ENCODE assay signal across 1 cellular context in the genomic region with DNA sequence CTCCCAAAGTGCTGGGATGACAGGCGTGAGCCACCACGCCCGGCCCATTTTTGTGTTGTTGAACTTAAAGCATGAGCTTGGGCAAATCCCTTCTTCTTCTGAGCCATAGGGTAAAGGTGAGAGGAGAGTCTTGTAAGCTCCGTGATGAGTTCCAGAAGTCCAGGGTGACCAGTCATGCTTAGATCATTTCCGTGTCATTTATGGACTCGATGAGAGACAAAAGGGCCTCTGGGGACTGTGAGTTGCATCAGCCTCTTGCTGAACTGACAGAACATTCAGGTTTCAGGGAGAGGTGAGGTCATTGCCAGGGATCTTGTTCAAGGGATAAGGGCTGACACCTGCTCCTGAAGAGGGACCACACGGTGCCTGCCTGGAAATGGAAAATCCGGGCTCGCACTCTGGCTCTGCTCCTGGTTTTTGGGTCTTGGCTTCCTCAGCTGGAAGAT.
TF ChIP-seq lines count a peak whose summit lies in the region.

No MANE protein-coding gene starts in this region.

TF ChIP-seq in HepG2, 621 proteins besides CTCF, POLR2A, EP300 and RAD21 (continued from another document and continues in another):
- TF ChIP-seq, protein P1, sequence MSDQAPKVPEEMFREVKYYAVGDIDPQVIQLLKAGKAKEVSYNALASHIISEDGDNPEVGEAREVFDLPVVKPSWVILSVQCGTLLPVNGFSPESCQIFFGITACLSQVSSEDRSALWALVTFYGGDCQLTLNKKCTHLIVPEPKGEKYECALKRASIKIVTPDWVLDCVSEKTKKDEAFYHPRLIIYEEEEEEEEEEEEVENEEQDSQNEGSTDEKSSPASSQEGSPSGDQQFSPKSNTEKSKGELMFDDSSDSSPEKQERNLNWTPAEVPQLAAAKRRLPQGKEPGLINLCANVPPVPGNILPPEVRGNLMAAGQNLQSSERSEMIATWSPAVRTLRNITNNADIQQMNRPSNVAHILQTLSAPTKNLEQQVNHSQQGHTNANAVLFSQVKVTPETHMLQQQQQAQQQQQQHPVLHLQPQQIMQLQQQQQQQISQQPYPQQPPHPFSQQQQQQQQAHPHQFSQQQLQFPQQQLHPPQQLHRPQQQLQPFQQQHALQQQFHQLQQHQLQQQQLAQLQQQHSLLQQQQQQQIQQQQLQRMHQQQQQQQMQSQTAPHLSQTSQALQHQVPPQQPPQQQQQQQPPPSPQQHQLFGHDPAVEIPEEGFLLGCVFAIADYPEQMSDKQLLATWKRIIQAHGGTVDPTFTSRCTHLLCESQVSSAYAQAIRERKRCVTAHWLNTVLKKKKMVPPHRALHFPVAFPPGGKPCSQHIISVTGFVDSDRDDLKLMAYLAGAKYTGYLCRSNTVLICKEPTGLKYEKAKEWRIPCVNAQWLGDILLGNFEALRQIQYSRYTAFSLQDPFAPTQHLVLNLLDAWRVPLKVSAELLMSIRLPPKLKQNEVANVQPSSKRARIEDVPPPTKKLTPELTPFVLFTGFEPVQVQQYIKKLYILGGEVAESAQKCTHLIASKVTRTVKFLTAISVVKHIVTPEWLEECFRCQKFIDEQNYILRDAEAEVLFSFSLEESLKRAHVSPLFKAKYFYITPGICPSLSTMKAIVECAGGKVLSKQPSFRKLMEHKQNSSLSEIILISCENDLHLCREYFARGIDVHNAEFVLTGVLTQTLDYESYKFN (CRISPR knock-in tag; conservative IDR thresholded peaks at IDR 0.05) = peak; percentile 40; the same call in 1 of the 2 replicates
- TF ChIP-seq, protein P2, sequence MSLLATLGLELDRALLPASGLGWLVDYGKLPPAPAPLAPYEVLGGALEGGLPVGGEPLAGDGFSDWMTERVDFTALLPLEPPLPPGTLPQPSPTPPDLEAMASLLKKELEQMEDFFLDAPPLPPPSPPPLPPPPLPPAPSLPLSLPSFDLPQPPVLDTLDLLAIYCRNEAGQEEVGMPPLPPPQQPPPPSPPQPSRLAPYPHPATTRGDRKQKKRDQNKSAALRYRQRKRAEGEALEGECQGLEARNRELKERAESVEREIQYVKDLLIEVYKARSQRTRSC (CRISPR knock-in tag; IDR thresholded peaks at IDR 0.05; ENCODE audit: low read depth) = no peak
- TF ChIP-seq, protein P3, sequence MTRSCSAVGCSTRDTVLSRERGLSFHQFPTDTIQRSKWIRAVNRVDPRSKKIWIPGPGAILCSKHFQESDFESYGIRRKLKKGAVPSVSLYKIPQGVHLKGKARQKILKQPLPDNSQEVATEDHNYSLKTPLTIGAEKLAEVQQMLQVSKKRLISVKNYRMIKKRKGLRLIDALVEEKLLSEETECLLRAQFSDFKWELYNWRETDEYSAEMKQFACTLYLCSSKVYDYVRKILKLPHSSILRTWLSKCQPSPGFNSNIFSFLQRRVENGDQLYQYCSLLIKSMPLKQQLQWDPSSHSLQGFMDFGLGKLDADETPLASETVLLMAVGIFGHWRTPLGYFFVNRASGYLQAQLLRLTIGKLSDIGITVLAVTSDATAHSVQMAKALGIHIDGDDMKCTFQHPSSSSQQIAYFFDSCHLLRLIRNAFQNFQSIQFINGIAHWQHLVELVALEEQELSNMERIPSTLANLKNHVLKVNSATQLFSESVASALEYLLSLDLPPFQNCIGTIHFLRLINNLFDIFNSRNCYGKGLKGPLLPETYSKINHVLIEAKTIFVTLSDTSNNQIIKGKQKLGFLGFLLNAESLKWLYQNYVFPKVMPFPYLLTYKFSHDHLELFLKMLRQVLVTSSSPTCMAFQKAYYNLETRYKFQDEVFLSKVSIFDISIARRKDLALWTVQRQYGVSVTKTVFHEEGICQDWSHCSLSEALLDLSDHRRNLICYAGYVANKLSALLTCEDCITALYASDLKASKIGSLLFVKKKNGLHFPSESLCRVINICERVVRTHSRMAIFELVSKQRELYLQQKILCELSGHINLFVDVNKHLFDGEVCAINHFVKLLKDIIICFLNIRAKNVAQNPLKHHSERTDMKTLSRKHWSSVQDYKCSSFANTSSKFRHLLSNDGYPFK (CRISPR knock-in tag; IDR thresholded peaks at IDR 0.05; ENCODE audit: borderline replicate concordance) = no peak
- TF ChIP-seq ZNF160 (CRISPR knock-in tag; IDR thresholded peaks at IDR 0.05) = no peak
- TF ChIP-seq, protein P4, sequence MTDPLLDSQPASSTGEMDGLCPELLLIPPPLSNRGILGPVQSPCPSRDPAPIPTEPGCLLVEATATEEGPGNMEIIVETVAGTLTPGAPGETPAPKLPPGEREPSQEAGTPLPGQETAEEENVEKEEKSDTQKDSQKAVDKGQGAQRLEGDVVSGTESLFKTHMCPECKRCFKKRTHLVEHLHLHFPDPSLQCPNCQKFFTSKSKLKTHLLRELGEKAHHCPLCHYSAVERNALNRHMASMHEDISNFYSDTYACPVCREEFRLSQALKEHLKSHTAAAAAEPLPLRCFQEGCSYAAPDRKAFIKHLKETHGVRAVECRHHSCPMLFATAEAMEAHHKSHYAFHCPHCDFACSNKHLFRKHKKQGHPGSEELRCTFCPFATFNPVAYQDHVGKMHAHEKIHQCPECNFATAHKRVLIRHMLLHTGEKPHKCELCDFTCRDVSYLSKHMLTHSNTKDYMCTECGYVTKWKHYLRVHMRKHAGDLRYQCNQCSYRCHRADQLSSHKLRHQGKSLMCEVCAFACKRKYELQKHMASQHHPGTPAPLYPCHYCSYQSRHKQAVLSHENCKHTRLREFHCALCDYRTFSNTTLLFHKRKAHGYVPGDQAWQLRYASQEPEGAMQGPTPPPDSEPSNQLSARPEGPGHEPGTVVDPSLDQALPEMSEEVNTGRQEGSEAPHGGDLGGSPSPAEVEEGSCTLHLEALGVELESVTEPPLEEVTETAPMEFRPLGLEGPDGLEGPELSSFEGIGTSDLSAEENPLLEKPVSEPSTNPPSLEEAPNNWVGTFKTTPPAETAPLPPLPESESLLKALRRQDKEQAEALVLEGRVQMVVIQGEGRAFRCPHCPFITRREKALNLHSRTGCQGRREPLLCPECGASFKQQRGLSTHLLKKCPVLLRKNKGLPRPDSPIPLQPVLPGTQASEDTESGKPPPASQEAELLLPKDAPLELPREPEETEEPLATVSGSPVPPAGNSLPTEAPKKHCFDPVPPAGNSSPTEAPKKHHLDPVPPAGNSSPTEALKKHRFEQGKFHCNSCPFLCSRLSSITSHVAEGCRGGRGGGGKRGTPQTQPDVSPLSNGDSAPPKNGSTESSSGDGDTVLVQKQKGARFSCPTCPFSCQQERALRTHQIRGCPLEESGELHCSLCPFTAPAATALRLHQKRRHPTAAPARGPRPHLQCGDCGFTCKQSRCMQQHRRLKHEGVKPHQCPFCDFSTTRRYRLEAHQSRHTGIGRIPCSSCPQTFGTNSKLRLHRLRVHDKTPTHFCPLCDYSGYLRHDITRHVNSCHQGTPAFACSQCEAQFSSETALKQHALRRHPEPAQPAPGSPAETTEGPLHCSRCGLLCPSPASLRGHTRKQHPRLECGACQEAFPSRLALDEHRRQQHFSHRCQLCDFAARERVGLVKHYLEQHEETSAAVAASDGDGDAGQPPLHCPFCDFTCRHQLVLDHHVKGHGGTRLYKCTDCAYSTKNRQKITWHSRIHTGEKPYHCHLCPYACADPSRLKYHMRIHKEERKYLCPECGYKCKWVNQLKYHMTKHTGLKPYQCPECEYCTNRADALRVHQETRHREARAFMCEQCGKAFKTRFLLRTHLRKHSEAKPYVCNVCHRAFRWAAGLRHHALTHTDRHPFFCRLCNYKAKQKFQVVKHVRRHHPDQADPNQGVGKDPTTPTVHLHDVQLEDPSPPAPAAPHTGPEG (CRISPR knock-in tag; IDR thresholded peaks at IDR 0.05) = no peak
- TF ChIP-seq, protein P5, sequence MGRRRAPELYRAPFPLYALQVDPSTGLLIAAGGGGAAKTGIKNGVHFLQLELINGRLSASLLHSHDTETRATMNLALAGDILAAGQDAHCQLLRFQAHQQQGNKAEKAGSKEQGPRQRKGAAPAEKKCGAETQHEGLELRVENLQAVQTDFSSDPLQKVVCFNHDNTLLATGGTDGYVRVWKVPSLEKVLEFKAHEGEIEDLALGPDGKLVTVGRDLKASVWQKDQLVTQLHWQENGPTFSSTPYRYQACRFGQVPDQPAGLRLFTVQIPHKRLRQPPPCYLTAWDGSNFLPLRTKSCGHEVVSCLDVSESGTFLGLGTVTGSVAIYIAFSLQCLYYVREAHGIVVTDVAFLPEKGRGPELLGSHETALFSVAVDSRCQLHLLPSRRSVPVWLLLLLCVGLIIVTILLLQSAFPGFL (CRISPR knock-in tag; IDR thresholded peaks at IDR 0.05) = no peak
- TF ChIP-seq, protein P6, sequence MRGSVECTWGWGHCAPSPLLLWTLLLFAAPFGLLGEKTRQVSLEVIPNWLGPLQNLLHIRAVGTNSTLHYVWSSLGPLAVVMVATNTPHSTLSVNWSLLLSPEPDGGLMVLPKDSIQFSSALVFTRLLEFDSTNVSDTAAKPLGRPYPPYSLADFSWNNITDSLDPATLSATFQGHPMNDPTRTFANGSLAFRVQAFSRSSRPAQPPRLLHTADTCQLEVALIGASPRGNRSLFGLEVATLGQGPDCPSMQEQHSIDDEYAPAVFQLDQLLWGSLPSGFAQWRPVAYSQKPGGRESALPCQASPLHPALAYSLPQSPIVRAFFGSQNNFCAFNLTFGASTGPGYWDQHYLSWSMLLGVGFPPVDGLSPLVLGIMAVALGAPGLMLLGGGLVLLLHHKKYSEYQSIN (CRISPR knock-in tag; IDR thresholded peaks at IDR 0.05; ENCODE audit: borderline replicate concordance) = no peak
- no peak for TF ChIP-seq ZNF124 (CRISPR knock-in tag; IDR thresholded peaks at IDR 0.05)
- no peak for TF ChIP-seq ZNF737 (CRISPR knock-in tag; IDR thresholded peaks at IDR 0.05; ENCODE audit: borderline replicate concordance)
- TF ChIP-seq, protein P7, sequence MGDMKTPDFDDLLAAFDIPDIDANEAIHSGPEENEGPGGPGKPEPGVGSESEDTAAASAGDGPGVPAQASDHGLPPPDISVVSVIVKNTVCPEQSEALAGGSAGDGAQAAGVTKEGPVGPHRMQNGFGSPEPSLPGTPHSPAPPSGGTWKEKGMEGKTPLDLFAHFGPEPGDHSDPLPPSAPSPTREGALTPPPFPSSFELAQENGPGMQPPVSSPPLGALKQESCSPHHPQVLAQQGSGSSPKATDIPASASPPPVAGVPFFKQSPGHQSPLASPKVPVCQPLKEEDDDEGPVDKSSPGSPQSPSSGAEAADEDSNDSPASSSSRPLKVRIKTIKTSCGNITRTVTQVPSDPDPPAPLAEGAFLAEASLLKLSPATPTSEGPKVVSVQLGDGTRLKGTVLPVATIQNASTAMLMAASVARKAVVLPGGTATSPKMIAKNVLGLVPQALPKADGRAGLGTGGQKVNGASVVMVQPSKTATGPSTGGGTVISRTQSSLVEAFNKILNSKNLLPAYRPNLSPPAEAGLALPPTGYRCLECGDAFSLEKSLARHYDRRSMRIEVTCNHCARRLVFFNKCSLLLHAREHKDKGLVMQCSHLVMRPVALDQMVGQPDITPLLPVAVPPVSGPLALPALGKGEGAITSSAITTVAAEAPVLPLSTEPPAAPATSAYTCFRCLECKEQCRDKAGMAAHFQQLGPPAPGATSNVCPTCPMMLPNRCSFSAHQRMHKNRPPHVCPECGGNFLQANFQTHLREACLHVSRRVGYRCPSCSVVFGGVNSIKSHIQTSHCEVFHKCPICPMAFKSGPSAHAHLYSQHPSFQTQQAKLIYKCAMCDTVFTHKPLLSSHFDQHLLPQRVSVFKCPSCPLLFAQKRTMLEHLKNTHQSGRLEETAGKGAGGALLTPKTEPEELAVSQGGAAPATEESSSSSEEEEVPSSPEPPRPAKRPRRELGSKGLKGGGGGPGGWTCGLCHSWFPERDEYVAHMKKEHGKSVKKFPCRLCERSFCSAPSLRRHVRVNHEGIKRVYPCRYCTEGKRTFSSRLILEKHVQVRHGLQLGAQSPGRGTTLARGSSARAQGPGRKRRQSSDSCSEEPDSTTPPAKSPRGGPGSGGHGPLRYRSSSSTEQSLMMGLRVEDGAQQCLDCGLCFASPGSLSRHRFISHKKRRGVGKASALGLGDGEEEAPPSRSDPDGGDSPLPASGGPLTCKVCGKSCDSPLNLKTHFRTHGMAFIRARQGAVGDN (CRISPR knock-in tag; IDR thresholded peaks at IDR 0.05) = peak; percentile 24; the same call in 1 of the 2 replicates
- TF ChIP-seq SKI (IDR thresholded peaks at IDR 0.05; ENCODE audit: partially characterized antibody) = peak; percentile 43
- no peak for TF ChIP-seq ZNF629 (CRISPR knock-in tag; conservative IDR thresholded peaks at IDR 0.05)
- no peak for TF ChIP-seq ZNF136 (CRISPR knock-in tag; IDR thresholded peaks at IDR 0.05; ENCODE audit: low read depth)
- TF ChIP-seq, protein P8, sequence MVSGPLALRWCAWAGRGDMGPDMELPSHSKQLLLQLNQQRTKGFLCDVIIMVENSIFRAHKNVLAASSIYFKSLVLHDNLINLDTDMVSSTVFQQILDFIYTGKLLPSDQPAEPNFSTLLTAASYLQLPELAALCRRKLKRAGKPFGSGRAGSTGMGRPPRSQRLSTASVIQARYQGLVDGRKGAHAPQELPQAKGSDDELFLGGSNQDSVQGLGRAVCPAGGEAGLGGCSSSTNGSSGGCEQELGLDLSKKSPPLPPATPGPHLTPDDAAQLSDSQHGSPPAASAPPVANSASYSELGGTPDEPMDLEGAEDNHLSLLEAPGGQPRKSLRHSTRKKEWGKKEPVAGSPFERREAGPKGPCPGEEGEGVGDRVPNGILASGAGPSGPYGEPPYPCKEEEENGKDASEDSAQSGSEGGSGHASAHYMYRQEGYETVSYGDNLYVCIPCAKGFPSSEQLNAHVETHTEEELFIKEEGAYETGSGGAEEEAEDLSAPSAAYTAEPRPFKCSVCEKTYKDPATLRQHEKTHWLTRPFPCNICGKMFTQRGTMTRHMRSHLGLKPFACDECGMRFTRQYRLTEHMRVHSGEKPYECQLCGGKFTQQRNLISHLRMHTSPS (CRISPR knock-in tag; IDR thresholded peaks at IDR 0.05; ENCODE audit: low read depth) = no peak
- TF ChIP-seq, protein P9, sequence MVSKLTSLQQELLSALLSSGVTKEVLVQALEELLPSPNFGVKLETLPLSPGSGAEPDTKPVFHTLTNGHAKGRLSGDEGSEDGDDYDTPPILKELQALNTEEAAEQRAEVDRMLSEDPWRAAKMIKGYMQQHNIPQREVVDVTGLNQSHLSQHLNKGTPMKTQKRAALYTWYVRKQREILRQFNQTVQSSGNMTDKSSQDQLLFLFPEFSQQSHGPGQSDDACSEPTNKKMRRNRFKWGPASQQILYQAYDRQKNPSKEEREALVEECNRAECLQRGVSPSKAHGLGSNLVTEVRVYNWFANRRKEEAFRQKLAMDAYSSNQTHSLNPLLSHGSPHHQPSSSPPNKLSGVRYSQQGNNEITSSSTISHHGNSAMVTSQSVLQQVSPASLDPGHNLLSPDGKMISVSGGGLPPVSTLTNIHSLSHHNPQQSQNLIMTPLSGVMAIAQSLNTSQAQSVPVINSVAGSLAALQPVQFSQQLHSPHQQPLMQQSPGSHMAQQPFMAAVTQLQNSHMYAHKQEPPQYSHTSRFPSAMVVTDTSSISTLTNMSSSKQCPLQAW (CRISPR knock-in tag; IDR thresholded peaks at IDR 0.05) = no peak
- peak; percentile 34; the same call in 1 of the 2 replicates for TF ChIP-seq HMG20A (CRISPR knock-in tag; IDR thresholded peaks at IDR 0.05; ENCODE audit: borderline replicate concordance)
- no peak for TF ChIP-seq ZNF564 (CRISPR knock-in tag; IDR thresholded peaks at IDR 0.05)
- TF ChIP-seq U2AF1 (optimal IDR thresholded peaks at IDR 0.05; ENCODE audit: low read depth, low read length) = no peak
- no peak for TF ChIP-seq ARID2 (CRISPR knock-in tag; IDR thresholded peaks at IDR 0.05; ENCODE audit: borderline replicate concordance)
- no peak for TF ChIP-seq PITX1 (CRISPR knock-in tag; IDR thresholded peaks at IDR 0.05)
- TF ChIP-seq ZNF3 (CRISPR knock-in tag; IDR thresholded peaks at IDR 0.05) = no peak
- no peak for TF ChIP-seq ZC3H4 (CRISPR knock-in tag; IDR thresholded peaks at IDR 0.05; ENCODE audit: borderline replicate concordance)
- TF ChIP-seq, protein P10, sequence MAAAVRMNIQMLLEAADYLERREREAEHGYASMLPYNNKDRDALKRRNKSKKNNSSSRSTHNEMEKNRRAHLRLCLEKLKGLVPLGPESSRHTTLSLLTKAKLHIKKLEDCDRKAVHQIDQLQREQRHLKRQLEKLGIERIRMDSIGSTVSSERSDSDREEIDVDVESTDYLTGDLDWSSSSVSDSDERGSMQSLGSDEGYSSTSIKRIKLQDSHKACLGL (CRISPR knock-in tag; IDR thresholded peaks at IDR 0.05) = no peak
- no peak for TF ChIP-seq ZNF644 (CRISPR knock-in tag; IDR thresholded peaks at IDR 0.05; ENCODE audit: low read depth)
